Comparison of ENCODE assay signal across 8 cellular contexts in the genomic region with DNA sequence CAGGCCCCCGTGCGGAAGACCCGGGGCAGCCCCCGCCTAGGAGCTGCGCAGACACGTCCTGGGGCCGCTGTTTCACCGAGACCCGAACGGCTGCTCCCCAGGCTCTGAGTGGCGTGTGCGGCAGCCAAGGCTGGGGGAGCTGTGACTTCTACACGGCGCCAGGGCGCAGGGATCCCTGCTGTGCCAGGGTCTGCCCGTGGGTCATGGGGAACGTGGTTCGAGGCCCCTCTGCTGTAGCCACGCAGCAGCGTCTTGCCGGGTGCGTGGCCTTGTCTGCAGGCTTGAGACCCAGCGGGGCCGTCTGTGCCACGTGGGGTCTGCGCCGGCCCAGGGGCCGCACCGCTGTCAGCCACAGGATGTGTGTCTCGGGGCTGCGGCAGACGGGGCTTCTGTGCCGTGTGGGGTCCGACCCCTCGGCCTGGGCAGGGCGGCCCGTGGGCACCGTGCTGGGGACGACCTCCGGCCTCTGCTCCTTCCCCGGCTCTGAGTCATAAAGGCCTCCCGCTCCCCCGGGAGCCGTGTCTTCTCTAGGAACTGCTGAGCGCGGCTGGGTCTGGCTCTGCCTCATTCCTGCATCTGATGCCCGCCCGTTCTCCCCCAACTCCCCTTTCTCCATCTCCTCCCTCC.
A peak's percentile ranks its signal among the peaks of the same experiment; 100 is the strongest.
DNase-seq lines count a peak whose midpoint lies in the region; ATAC-seq lines count a peak whose summit lies in the region.

No MANE protein-coding gene starts in this region.

- no peaks in the 10 kb centered on the region for H3K9me3 Mint-ChIP-seq in activated naive CD8-positive, alpha-beta T cell (ENCODE audit: low read depth)

- H3K27me3 Mint-ChIP-seq in activated naive CD8-positive, alpha-beta T cell = no peaks in the 10 kb centered on the region

- peak; percentile 10 to 18 for DNase-seq in activated CD4-positive, alpha-beta T cell treated with anti-CD3 and anti-CD28 coated beads, Interleukin-2, amount 50 U/mL, for 48 hours
- no peak for DNase-seq in activated CD4-positive, alpha-beta T cell treated with anti-CD3 and anti-CD28 coated beads for 48 hours
- DNase-seq in kidney tubule cell (ENCODE audit: low spot score) (peak; percentile 33), stromal cell of bone marrow (ENCODE audit: low read depth) (peak; percentile 27), globus pallidus (ENCODE audit: low spot score) (no peak)

- H3K36me3 Mint-ChIP-seq in activated naive CD8-positive, alpha-beta T cell = peaks cover 2% of the 10 kb centered on the region

- no peaks in the 10 kb centered on the region for H3K4me1 Mint-ChIP-seq in activated naive CD8-positive, alpha-beta T cell (ENCODE audit: low read depth)

- H3K27ac Mint-ChIP-seq in activated naive CD8-positive, alpha-beta T cell = no peak overlapping the region

- no peak for ATAC-seq in GM18858 (IDR thresholded peaks at IDR 0.05; ENCODE audit: unreplicated experiment)
- no peak for ATAC-seq in HG03135 (IDR thresholded peaks at IDR 0.05; ENCODE audit: unreplicated experiment)

- H3K4me3 Mint-ChIP-seq in activated naive CD8-positive, alpha-beta T cell = peak overlapping the region; percentile 27

Comparison
In these comparisons a context has a peak if more than half of its experiments do, and no peak if none do; other contexts are left out.
1. DNase-seq: peak in activated CD4-positive, alpha-beta T cell treated with anti-CD3 and anti-CD28 coated beads, Interleukin-2, amount 50 U/mL, for 48 hours (2 of 2), kidney tubule cell (single experiment) and stromal cell of bone marrow (single experiment); none in activated CD4-positive, alpha-beta T cell treated with anti-CD3 and anti-CD28 coated beads for 48 hours (single experiment) and globus pallidus (single experiment).